15 cellular contexts compared by ENCODE assay signal in genomic region chr18:23844991-23845680, GRCh38.
DNase-seq lines count a peak whose midpoint lies in the region; ATAC-seq, FAIRE-seq and TF ChIP-seq lines count a peak whose summit lies in the region.
"Had no signal": no experiment of that assay in that cellular context is flagged by ENCODE, and none has a peak within 500 bp of the region (broad histone marks: within the 10 kb centered on the region; RNA-seq: fewer than 3 reads in every experiment).

No MANE protein-coding gene starts in this region.

- CTCF ChIA-PET in HepG2 (lab: Yijun Ruan, JAX; ENCODE audit: low intra/inter-chr PET ratio, low total read pairs) (no interaction called here), MCF 10A (lab: Yijun Ruan, JAX) (interaction anchor here (0.6 to 1.3 kb wide), 3 partner anchors 69 to 227 kb away, joined by 3 to 7 read pairs (median 3); no protein-coding TSS in a partner anchor)

- H3K9ac ChIP-seq in HepG2 (ENCODE audit: insufficient read depth, low read depth, low read length), result no peak overlapping the region

- H3K27ac ChIP-seq in HepG2 (ENCODE audit: extremely low read length, insufficient read depth, low read length), result no peak overlapping the region
- no peak overlapping the region for H3K27ac ChIP-seq in right lobe of liver
- no peak overlapping the region for H3K27ac ChIP-seq in left lung
- H3K27ac ChIP-seq: transverse colon, WERI-Rb-1 had no signal

- no peak overlapping the region for H2AFZ ChIP-seq in HepG2 (ENCODE audit: low read length)

- intact Hi-C loops in HepG2 (cut with micrococcal nuclease; ENCODE audit: unreplicated experiment) (no loop called here), right lobe of liver (cut with DNase I) (no loop called here), MCF 10A (cut with micrococcal nuclease) (no loop called here), left lung (cut with DNase I) (no loop called here)

- no peaks in the 10 kb centered on the region for H3K27me3 Mint-ChIP-seq in MCF 10A (ENCODE audit: insufficient read depth, unreplicated experiment)

- POLR2A ChIA-PET in HepG2 (lab: Yijun Ruan, JAX), result no interaction called here
- POLR2A ChIA-PET in MCF 10A (lab: Yijun Ruan, JAX), result interaction anchor here (0.9 to 2.3 kb wide), 8 partner anchors 10 to 39 kb away, joined by 3 to 25 read pairs (median 8); no protein-coding TSS in a partner anchor

- WGBS in HepG2 (ENCODE audit: low lambda C conversion rate), result 27% methylated on average over 8 of the region's 9 CpGs
- 83% methylated on average over 3 of the region's 9 CpGs for WGBS in right lobe of liver (ENCODE audit: insufficient coverage, low coverage, low lambda C conversion rate, missing lambda C conversion rate)

- TF ChIP-seq POLR2A in HepG2 (IDR thresholded peaks at IDR 0.05; ENCODE audit: insufficient read depth in 1 of 2, low read depth in 2 of 2, low read length in 2 of 2) (no peak), right lobe of liver (IDR thresholded peaks at IDR 0.05) (no peak)

- peak; percentile 57 for ATAC-seq in HepG2
- no peak for ATAC-seq in right lobe of liver
- ATAC-seq in left lung, result peak; percentile 90
- ATAC-seq in GM21515 (IDR thresholded peaks at IDR 0.05; ENCODE audit: unreplicated experiment), result no peak

- no peak for TF ChIP-seq CTCF in HepG2 (CRISPR knock-in tag; IDR thresholded peaks at IDR 0.05)
- TF ChIP-seq CTCF in right lobe of liver (IDR thresholded peaks at IDR 0.05), result no peak
- no peak for TF ChIP-seq CTCF in MCF 10A (IDR thresholded peaks at IDR 0.05; ENCODE audit: unreplicated experiment)
- no peak for TF ChIP-seq CTCF in left lung (IDR thresholded peaks at IDR 0.05)

- DNase-seq in HepG2 (ENCODE audit: low spot score) (no peak), right lobe of liver (no peak), MCF 10A (ENCODE audit: unreplicated experiment) (peak; percentile 49), left lung (no peak), urothelium cell line (ENCODE audit: low spot score) (peak; percentile 58), NCI-H2029 (lab: John Stamatoyannopoulos, UW) (no peak), GF-D8 (lab: John Stamatoyannopoulos, UW) (no peak)
- DNase-seq: 8988T, foreskin melanocyte, NCI-H1092 treated with DMSO at 0.1 percent for 48 hours, NCI-H526 treated with DMSO at 0.1 percent for 48 hours, SHP77 treated with DMSO at 0.1 percent for 48 hours, transverse colon, WERI-Rb-1 had no signal

- TF ChIP-seq RAD21 in HepG2 (CRISPR knock-in tag; IDR thresholded peaks at IDR 0.05), result no peak

- H3K4me1 Mint-ChIP-seq in MCF 10A (ENCODE audit: insufficient read depth, unreplicated experiment), result peaks cover 26% of the 10 kb centered on the region

- no peaks in the 10 kb centered on the region for H3K9me3 ChIP-seq in HepG2 (ENCODE audit: low read length)
- H3K9me3 ChIP-seq in right lobe of liver, result no peaks in the 10 kb centered on the region
- H3K9me3 ChIP-seq in left lung, result no peaks in the 10 kb centered on the region
- H3K9me3 ChIP-seq: transverse colon had no signal

- H3K9me3 Mint-ChIP-seq in MCF 10A (ENCODE audit: unreplicated experiment), result no peaks in the 10 kb centered on the region

- H3K4me1 ChIP-seq in HepG2 (ENCODE audit: insufficient read depth, low read length) (peaks cover 14% of the 10 kb centered on the region), right lobe of liver (no peaks in the 10 kb centered on the region), left lung (no peaks in the 10 kb centered on the region)

- in situ Hi-C loops in HepG2 (cut with HindIII; ENCODE audit: extremely low pct_ligation_motif_present, low pct_unique_long_range_greater_than_20kb), result no loop called here

- H3K27ac Mint-ChIP-seq in MCF 10A (ENCODE audit: low read depth, unreplicated experiment), result peak overlapping the region; percentile 92

- no TSS peak for BruUV-seq in HepG2 (replicated peaks; lab: Mats Ljungman, UMichigan)
- no TSS peak for BruUV-seq in MCF 10A (replicated peaks; lab: Mats Ljungman, UMichigan)

- peaks cover 18% of the 10 kb centered on the region for H3K36me3 Mint-ChIP-seq in MCF 10A (ENCODE audit: insufficient read depth, unreplicated experiment)

- H3K27me3 ChIP-seq in HepG2 (ENCODE audit: control insufficient read depth in 1 of 2, insufficient read depth in 2 of 2, low read length in 2 of 2) (no peaks in the 10 kb centered on the region), right lobe of liver (no peaks in the 10 kb centered on the region), left lung (no peaks in the 10 kb centered on the region)
- H3K27me3 ChIP-seq: transverse colon had no signal

- H3K4me3 ChIP-seq in HepG2 (replicated peaks in 1 of 3; ENCODE audit: insufficient read depth in 1 of 3, low read depth in 2 of 3, low read length in 3 of 3) (no peak overlapping the region), right lobe of liver (no peak overlapping the region), left lung (no peak overlapping the region)
- H3K4me3 ChIP-seq: transverse colon had no signal

- no peak for TF ChIP-seq EP300 in HepG2 (IDR thresholded peaks at IDR 0.05; ENCODE audit: low read depth in 2 of 2, low read length in 2 of 2)
- no peak for TF ChIP-seq EP300 in HepG2 (CRISPR knock-in tag; IDR thresholded peaks at IDR 0.05; ENCODE audit: borderline replicate concordance)

- H4K20me1 ChIP-seq in HepG2 (ENCODE audit: insufficient read depth, low read length), result no peaks in the 10 kb centered on the region

- H3K36me3 ChIP-seq in HepG2 (replicated peaks in 1 of 2; ENCODE audit: control insufficient read depth in 1 of 2, insufficient read depth in 2 of 2, low read length in 2 of 2) (no peaks in the 10 kb centered on the region), right lobe of liver (no peaks in the 10 kb centered on the region), left lung (peaks cover 0 to 8% of the 10 kb centered on the region in 2 donors)
- H3K36me3 ChIP-seq: transverse colon had no signal

- no peaks in the 10 kb centered on the region for H3K79me2 ChIP-seq in HepG2 (ENCODE audit: insufficient read depth, low read length)

- no peak overlapping the region for H3K4me2 ChIP-seq in HepG2 (ENCODE audit: low read depth, low read length)

- FAIRE-seq in HepG2 (lab: Jason Lieb, UNC), result no peak
- no peak for FAIRE-seq in urothelium cell line (lab: Jason Lieb, UNC)

- peak overlapping the region; percentile 29 for H3K4me3 Mint-ChIP-seq in MCF 10A (ENCODE audit: unreplicated experiment)

TF ChIP-seq in HepG2, 621 proteins besides CTCF, POLR2A, EP300 and RAD21 (continues in another document):
- TF ChIP-seq FOXO1 (CRISPR knock-in tag; IDR thresholded peaks at IDR 0.05), result no peak
- no peak for TF ChIP-seq ZNF777 (CRISPR knock-in tag; IDR thresholded peaks at IDR 0.05)
- TF ChIP-seq CENPT (CRISPR knock-in tag; IDR thresholded peaks at IDR 0.05; ENCODE audit: low read depth), result no peak
- no peak for TF ChIP-seq ZSCAN22 (CRISPR knock-in tag; IDR thresholded peaks at IDR 0.05)
- no peak for TF ChIP-seq TFAP4 (IDR thresholded peaks at IDR 0.05; ENCODE audit: borderline replicate concordance, low read depth)
- no peak for TF ChIP-seq ZNF441 (CRISPR knock-in tag; IDR thresholded peaks at IDR 0.05; ENCODE audit: borderline replicate concordance)
- no peak for TF ChIP-seq ZNF235 (CRISPR knock-in tag; IDR thresholded peaks at IDR 0.05; ENCODE audit: borderline replicate concordance)
- TF ChIP-seq GATAD2A (CRISPR knock-in tag; IDR thresholded peaks at IDR 0.05), result no peak
- TF ChIP-seq CREB3 (CRISPR knock-in tag; IDR thresholded peaks at IDR 0.05), result no peak
- TF ChIP-seq BATF2 (CRISPR knock-in tag; IDR thresholded peaks at IDR 0.05), result no peak
- no peak for TF ChIP-seq TIGD3 (CRISPR knock-in tag; IDR thresholded peaks at IDR 0.05; ENCODE audit: borderline replicate concordance)
- no peak for TF ChIP-seq ZNF619 (CRISPR knock-in tag; IDR thresholded peaks at IDR 0.05)
- TF ChIP-seq ZNF891 (CRISPR knock-in tag; IDR thresholded peaks at IDR 0.05), result no peak
- TF ChIP-seq KDM5A (IDR thresholded peaks at IDR 0.05; ENCODE audit: borderline replicate concordance, low read length), result no peak
- TF ChIP-seq GATA4 (IDR thresholded peaks at IDR 0.05; ENCODE audit: borderline replicate concordance, low read depth), result no peak
- TF ChIP-seq NFIC (IDR thresholded peaks at IDR 0.05; ENCODE audit: low read length), result no peak

Comparison
In these comparisons a context has a peak if more than half of its experiments do, and no peak if none do; other contexts are left out.
1. ATAC-seq: peak in HepG2 (single experiment) and left lung (single experiment); none in right lobe of liver (0 of 4) and GM21515 (single experiment).
2. DNase-seq: peak in MCF 10A (single experiment) and urothelium cell line (single experiment); none in HepG2 (single experiment), right lobe of liver (0 of 3), left lung (0 of 2), NCI-H2029 (single experiment) and GF-D8 (single experiment).